In the genomic region with DNA sequence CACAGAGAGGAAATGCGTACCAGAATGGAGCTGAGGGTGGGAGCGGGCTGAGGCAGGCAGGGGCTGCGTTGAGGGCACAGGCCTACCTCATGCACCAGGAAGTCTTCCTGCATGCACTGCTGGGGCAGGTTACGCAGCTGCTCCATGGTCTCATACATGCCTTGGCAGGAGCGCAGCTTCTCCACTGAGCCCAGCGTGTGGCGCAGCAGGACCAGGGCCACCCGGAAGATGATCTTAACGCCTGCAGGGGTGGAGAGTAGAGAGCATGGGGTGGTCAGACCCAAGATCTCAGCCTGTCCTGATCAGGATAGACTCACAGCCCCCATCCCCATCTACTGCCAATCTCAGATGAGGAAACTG, we compare ENCODE assay signal across 22 cellular contexts. TPM values are rescaled to one million over a fixed set of nuclear protein-coding genes. Genes with fewer than 3 reads are reported as not detected.
DNase-seq lines count a peak whose midpoint lies in the region; ATAC-seq and TF ChIP-seq lines count a peak whose summit lies in the region.
"Had no signal": no experiment of that assay in that cellular context is flagged by ENCODE, and none has a peak within 500 bp of the region (broad histone marks: within the 10 kb centered on the region; RNA-seq: fewer than 3 reads in every experiment).

No MANE protein-coding gene starts in this region.

- peaks cover 46% of the 10 kb centered on the region for H3K4me1 Mint-ChIP-seq in activated naive CD4-positive, alpha-beta T cell treated with anti-CD3 and anti-CD28 coated beads, Interleukin-2, amount 10 ng/mL, durations not matched to agents 7 days and 5 days
- H3K4me1 Mint-ChIP-seq in natural killer cell treated with Interleukin-12 subunit alpha and Interleukin-12 subunit beta and Interleukin-15 and Interleukin-18, amount 100 ng/mL, for 72 hours (ENCODE audit: low read depth in 2 of 2), result peaks cover 41 to 46% of the 10 kb centered on the region in 2 donors

- H3K36me3 Mint-ChIP-seq in activated naive CD4-positive, alpha-beta T cell treated with anti-CD3 and anti-CD28 coated beads, Interleukin-2, amount 10 ng/mL, durations not matched to agents 7 days and 5 days, result peaks cover 58% of the 10 kb centered on the region
- H3K36me3 Mint-ChIP-seq in natural killer cell treated with Interleukin-12 subunit alpha and Interleukin-12 subunit beta and Interleukin-15 and Interleukin-18, amount 100 ng/mL, for 72 hours, result peaks cover 14% of the 10 kb centered on the region

- DNase-seq in left ventricle myocardium superior, result peak; percentile 23
- no peak for DNase-seq in right atrium auricular region (ENCODE audit: low spot score)
- no peak for DNase-seq in WERI-Rb-1
- peak; percentile 42 for DNase-seq in islet precursor cell
- no peak for DNase-seq in HuH-7 (ENCODE audit: low spot score)
- no peak for DNase-seq in activated naive CD4-positive, alpha-beta T cell treated with anti-CD3 and anti-CD28 coated beads, Interleukin-2, amount 10 ng/mL, durations not matched to agents 7 days and 5 days
- no peak for DNase-seq in natural killer cell treated with Interleukin-12 subunit alpha and Interleukin-12 subunit beta and Interleukin-15 and Interleukin-18, amount 100 ng/mL, for 72 hours (ENCODE audit: low spot score)
- DNase-seq: Caco-2; CD4-positive, alpha-beta memory T cell; DMS 273 treated with DMSO at 0.1 percent for 48 hours; GM23248; H9; NCI-H1105; NCI-H146; NCI-H2029 treated with DMSO at 0.1 percent for 48 hours; NCI-H2171; NCI-H446; NCI-H526 had no signal

- CTCF ChIA-PET in activated naive CD4-positive, alpha-beta T cell treated with anti-CD3 and anti-CD28 coated beads, Interleukin-2, amount 10 ng/mL, durations not matched to agents 7 days and 5 days (lab: Charles Lee), result interaction anchor here (0.9 kb wide), 1 partner anchor 12 kb away, joined by 3 read pairs; no protein-coding TSS in a partner anchor

- H3K4me1 ChIP-seq in right atrium auricular region, result peaks cover 0 to 28% of the 10 kb centered on the region in 2 donors

- H3K27ac ChIP-seq in right atrium auricular region (no peak overlapping the region), WERI-Rb-1 (no peak overlapping the region)
- H3K27ac ChIP-seq: BLaER1, GM23248 had no signal

- H3K27me3 ChIP-seq in right atrium auricular region (no peaks in the 10 kb centered on the region), WERI-Rb-1 (ENCODE audit: insufficient read depth, low read depth, severe bottlenecking) (no peaks in the 10 kb centered on the region)
- H3K27me3 ChIP-seq: BLaER1 had no signal

- no peaks in the 10 kb centered on the region for H3K27me3 Mint-ChIP-seq in activated naive CD4-positive, alpha-beta T cell treated with anti-CD3 and anti-CD28 coated beads, Interleukin-2, amount 10 ng/mL, durations not matched to agents 7 days and 5 days
- H3K27me3 Mint-ChIP-seq in natural killer cell treated with Interleukin-12 subunit alpha and Interleukin-12 subunit beta and Interleukin-15 and Interleukin-18, amount 100 ng/mL, for 72 hours, result no peaks in the 10 kb centered on the region
- H3K27me3 Mint-ChIP-seq: CD4-positive, alpha-beta memory T cell had no signal

- H3K4me3 Mint-ChIP-seq in activated naive CD4-positive, alpha-beta T cell treated with anti-CD3 and anti-CD28 coated beads, Interleukin-2, amount 10 ng/mL, durations not matched to agents 7 days and 5 days, result no peak overlapping the region
- no peak overlapping the region for H3K4me3 Mint-ChIP-seq in natural killer cell treated with Interleukin-12 subunit alpha and Interleukin-12 subunit beta and Interleukin-15 and Interleukin-18, amount 100 ng/mL, for 72 hours
- H3K4me3 Mint-ChIP-seq: CD4-positive, alpha-beta memory T cell; H9 had no signal

- H3K36me3 ChIP-seq in right atrium auricular region, result peaks cover 38% of the 10 kb centered on the region
- peaks cover 71% of the 10 kb centered on the region for H3K36me3 ChIP-seq in WERI-Rb-1

- no peaks in the 10 kb centered on the region for H3K9me3 Mint-ChIP-seq in activated naive CD4-positive, alpha-beta T cell treated with anti-CD3 and anti-CD28 coated beads, Interleukin-2, amount 10 ng/mL, durations not matched to agents 7 days and 5 days
- H3K9me3 Mint-ChIP-seq in natural killer cell treated with Interleukin-12 subunit alpha and Interleukin-12 subunit beta and Interleukin-15 and Interleukin-18, amount 100 ng/mL, for 72 hours, result no peaks in the 10 kb centered on the region
- H3K9me3 Mint-ChIP-seq: CD4-positive, alpha-beta memory T cell had no signal

- H3K9me3 ChIP-seq in right atrium auricular region (no peaks in the 10 kb centered on the region), WERI-Rb-1 (ENCODE audit: severe bottlenecking) (no peaks in the 10 kb centered on the region)
- H3K9me3 ChIP-seq: BLaER1, Caco-2 had no signal

- no peak overlapping the region for H3K27ac Mint-ChIP-seq in activated naive CD4-positive, alpha-beta T cell treated with anti-CD3 and anti-CD28 coated beads, Interleukin-2, amount 10 ng/mL, durations not matched to agents 7 days and 5 days
- no peak overlapping the region for H3K27ac Mint-ChIP-seq in natural killer cell treated with Interleukin-12 subunit alpha and Interleukin-12 subunit beta and Interleukin-15 and Interleukin-18, amount 100 ng/mL, for 72 hours

- intact Hi-C loops in left ventricle myocardium superior (cut with micrococcal nuclease), result no loop called here

- no peak for ATAC-seq in left ventricle myocardium superior
- ATAC-seq in natural killer cell treated with Interleukin-12 subunit alpha and Interleukin-12 subunit beta and Interleukin-15 and Interleukin-18, amount 100 ng/mL, for 72 hours, result no peak

- no peak overlapping the region for H3K4me3 ChIP-seq in right atrium auricular region
- H3K4me3 ChIP-seq in WERI-Rb-1 (ENCODE audit: low read depth, low read length), result no peak overlapping the region
- H3K4me3 ChIP-seq: BLaER1, GM23248 had no signal

- TF ChIP-seq CTCF in right atrium auricular region (IDR thresholded peaks at IDR 0.05) (no peak), WERI-Rb-1 (IDR thresholded peaks at IDR 0.05; ENCODE audit: low read depth, low read length) (peak; percentile 31)

RNA-seq across cellular contexts. Expression of gene CD2BP2, which starts 3.4 kb away (rescaled TPM):
- total RNA-seq in left ventricle myocardium superior (29.3 TPM), right atrium auricular region (10 to 100 TPM; 22.0 to 39.3 TPM)
- 10 to 100 TPM; 95.8 to 99.7 TPM for total RNA-seq in natural killer cell treated with Interleukin-12 subunit alpha and Interleukin-12 subunit beta and Interleukin-15 and Interleukin-18, amount 100 ng/mL, for 72 hours

RNA-seq across cellular contexts. Expression of gene TBC1D10B, which starts 11.7 kb away (rescaled TPM):
- 26.4 TPM for total RNA-seq in left ventricle myocardium superior
- 10 to 100 TPM; 20.0 to 22.3 TPM for total RNA-seq in right atrium auricular region
- 10 to 100 TPM; 64.0 to 99.1 TPM for total RNA-seq in natural killer cell treated with Interleukin-12 subunit alpha and Interleukin-12 subunit beta and Interleukin-15 and Interleukin-18, amount 100 ng/mL, for 72 hours

RNA-seq across cellular contexts. Expression of gene MYL11, which starts 16.0 kb away (rescaled TPM):
- not detected for total RNA-seq in left ventricle myocardium superior
- total RNA-seq in right atrium auricular region, result not detected
- total RNA-seq in natural killer cell treated with Interleukin-12 subunit alpha and Interleukin-12 subunit beta and Interleukin-15 and Interleukin-18, amount 100 ng/mL, for 72 hours, result 1 to 10 TPM in 1 of 2 donors, not detected in 1; 8.5 TPM
- total RNA-seq: Daoy, GM23248, Right ventricle myocardium superior, SK-MEL-5 had no signal

RNA-seq across cellular contexts. Expression of gene SEPTIN1, which starts 23.8 kb away (rescaled TPM):
- total RNA-seq in left ventricle myocardium superior (2.5 TPM), right atrium auricular region (under 1 TPM in 1 of 2 donors, not detected in 1; 0.35 TPM)
- total RNA-seq in natural killer cell treated with Interleukin-12 subunit alpha and Interleukin-12 subunit beta and Interleukin-15 and Interleukin-18, amount 100 ng/mL, for 72 hours, result 100 to 1,000 TPM; 192 to 207 TPM
- total RNA-seq: Daoy, GM23248, SK-MEL-5 had no signal

RNA-seq across cellular contexts. Expression of gene ZNF48, which starts 36.7 kb away (rescaled TPM):
- 5.2 TPM for total RNA-seq in left ventricle myocardium superior
- total RNA-seq in right atrium auricular region, result 10 to 100 TPM in 1 of 2 donors, 1 to 10 TPM in 1; 5.7 to 10.7 TPM
- 10 to 100 TPM; 10.2 to 14.7 TPM for total RNA-seq in natural killer cell treated with Interleukin-12 subunit alpha and Interleukin-12 subunit beta and Interleukin-15 and Interleukin-18, amount 100 ng/mL, for 72 hours

Comparison
In these comparisons a context has a peak if more than half of its experiments do, and no peak if none do; other contexts are left out.
1. DNase-seq: peak in left ventricle myocardium superior (single experiment) and islet precursor cell (single experiment); none in right atrium auricular region (single experiment), WERI-Rb-1 (single experiment), HuH-7 (single experiment), activated naive CD4-positive, alpha-beta T cell treated with anti-CD3 and anti-CD28 coated beads, Interleukin-2, amount 10 ng/mL, durations not matched to agents 7 days and 5 days (single experiment) and natural killer cell treated with Interleukin-12 subunit alpha and Interleukin-12 subunit beta and Interleukin-15 and Interleukin-18, amount 100 ng/mL, for 72 hours (single experiment).